ENCODE assay signal across 1 cellular context in the genomic region with DNA sequence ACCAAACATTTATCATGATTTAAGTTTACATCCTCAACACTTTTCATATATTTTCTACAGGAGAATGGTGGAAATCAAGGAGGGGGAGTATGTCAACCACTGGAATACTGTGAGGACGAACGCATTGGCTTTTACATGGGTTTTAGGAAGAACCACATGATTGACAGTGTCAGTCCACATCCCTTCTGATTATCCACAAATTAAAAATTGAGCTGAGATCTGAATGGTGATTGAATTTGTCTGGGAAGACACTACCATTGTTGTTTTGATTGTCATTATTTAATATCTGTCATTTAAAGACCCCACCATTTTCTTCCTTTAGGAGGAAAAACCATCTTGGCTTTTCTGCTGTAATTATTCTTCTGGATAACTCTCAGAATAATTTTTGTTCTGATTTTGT.
TF ChIP-seq lines count a peak whose summit lies in the region.

No MANE protein-coding gene starts in this region.

TF ChIP-seq in IMR-90, 13 proteins besides CTCF, POLR2A, EP300 and RAD21:
- TF ChIP-seq RFX5 (IDR thresholded peaks at IDR 0.05; ENCODE audit: low read depth, low read length) (no peak), FOS (IDR thresholded peaks at IDR 0.05; ENCODE audit: low read depth, low read length) (no peak), CEBPB (IDR thresholded peaks at IDR 0.05; ENCODE audit: low read depth, low read length) (no peak), MAZ (IDR thresholded peaks at IDR 0.05; ENCODE audit: borderline replicate concordance, low read depth, low read length) (no peak), RCOR1 (IDR thresholded peaks at IDR 0.05; ENCODE audit: insufficient replicate concordance, low read length) (no peak), NFE2L2 (IDR thresholded peaks at IDR 0.05; ENCODE audit: low read depth, low read length) (no peak), CHD1 (IDR thresholded peaks at IDR 0.05; ENCODE audit: low read depth, low read length) (no peak), SMC3 (IDR thresholded peaks at IDR 0.05; ENCODE audit: low read depth, low read length) (no peak), MAFK (IDR thresholded peaks at IDR 0.05; ENCODE audit: low read depth, low read length) (no peak), MXI1 (IDR thresholded peaks at IDR 0.05; ENCODE audit: borderline replicate concordance, low read depth, low read length) (no peak), BHLHE40 (IDR thresholded peaks at IDR 0.05; ENCODE audit: low read depth, low read length) (no peak)
- TF ChIP-seq, protein P1, sequence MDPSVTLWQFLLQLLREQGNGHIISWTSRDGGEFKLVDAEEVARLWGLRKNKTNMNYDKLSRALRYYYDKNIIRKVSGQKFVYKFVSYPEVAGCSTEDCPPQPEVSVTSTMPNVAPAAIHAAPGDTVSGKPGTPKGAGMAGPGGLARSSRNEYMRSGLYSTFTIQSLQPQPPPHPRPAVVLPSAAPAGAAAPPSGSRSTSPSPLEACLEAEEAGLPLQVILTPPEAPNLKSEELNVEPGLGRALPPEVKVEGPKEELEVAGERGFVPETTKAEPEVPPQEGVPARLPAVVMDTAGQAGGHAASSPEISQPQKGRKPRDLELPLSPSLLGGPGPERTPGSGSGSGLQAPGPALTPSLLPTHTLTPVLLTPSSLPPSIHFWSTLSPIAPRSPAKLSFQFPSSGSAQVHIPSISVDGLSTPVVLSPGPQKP (IDR thresholded peaks at IDR 0.05; ENCODE audit: borderline replicate concordance, low read depth, low read length) = no peak
- TF ChIP-seq, protein P2, sequence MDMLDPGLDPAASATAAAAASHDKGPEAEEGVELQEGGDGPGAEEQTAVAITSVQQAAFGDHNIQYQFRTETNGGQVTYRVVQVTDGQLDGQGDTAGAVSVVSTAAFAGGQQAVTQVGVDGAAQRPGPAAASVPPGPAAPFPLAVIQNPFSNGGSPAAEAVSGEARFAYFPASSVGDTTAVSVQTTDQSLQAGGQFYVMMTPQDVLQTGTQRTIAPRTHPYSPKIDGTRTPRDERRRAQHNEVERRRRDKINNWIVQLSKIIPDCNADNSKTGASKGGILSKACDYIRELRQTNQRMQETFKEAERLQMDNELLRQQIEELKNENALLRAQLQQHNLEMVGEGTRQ (IDR thresholded peaks at IDR 0.05; ENCODE audit: low read depth, low read length) = no peak
TF ChIP-seq in IMR-90: peak in this region for 0.
